Comparison of ENCODE assay signal across 8 cellular contexts in the genomic region with DNA sequence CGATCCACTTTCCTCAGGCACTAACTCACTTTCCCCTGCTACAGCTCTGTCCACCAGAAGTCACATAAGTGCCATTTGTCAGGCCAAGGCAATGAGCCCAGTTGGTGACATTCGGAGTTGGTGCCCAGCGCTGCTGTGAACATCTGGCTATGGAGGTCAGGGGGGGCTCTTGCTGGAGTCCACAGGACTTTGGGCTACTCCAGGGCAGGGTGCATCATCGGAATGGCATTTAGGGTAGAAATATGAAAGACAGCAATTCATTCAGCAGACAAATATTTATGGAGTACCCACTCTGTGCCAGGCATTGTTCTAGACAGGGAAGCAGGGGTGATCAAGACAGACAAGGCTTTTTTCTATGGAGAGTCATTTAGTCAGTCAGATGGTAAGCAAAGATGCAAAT. TPM values are rescaled to one million over a fixed set of nuclear protein-coding genes. Genes with fewer than 3 reads are reported as not detected.
DNase-seq lines count a peak whose midpoint lies in the region; ATAC-seq and TF ChIP-seq lines count a peak whose summit lies in the region.

No MANE protein-coding gene starts in this region.

- H3K79me2 ChIP-seq in trophoblast cell (ENCODE audit: control insufficient read depth, insufficient read depth, low read length, poor library complexity): peaks cover 15% of the 10 kb centered on the region

- TF ChIP-seq CTCF in foreskin keratinocyte (conservative IDR thresholded peaks at IDR 0.05): no peak

- H3K27me3 ChIP-seq in foreskin keratinocyte (no peaks in the 10 kb centered on the region), trophoblast cell (ENCODE audit: insufficient read depth, low read length) (no peaks in the 10 kb centered on the region)

- no peak overlapping the region for H4K12ac ChIP-seq in trophoblast cell (ENCODE audit: low read depth, low read length)

- no peaks in the 10 kb centered on the region for H3K36me3 ChIP-seq in trophoblast cell (ENCODE audit: control insufficient read depth in 1 of 2, insufficient read depth in 2 of 2, low read length in 2 of 2)

- no peak overlapping the region for H3K14ac ChIP-seq in trophoblast cell (ENCODE audit: low read length)

- H4K8ac ChIP-seq in trophoblast cell (ENCODE audit: low read depth, low read length): no peak overlapping the region

- no peak overlapping the region for H2BK120ac ChIP-seq in trophoblast cell (ENCODE audit: insufficient read depth, low read length, poor library complexity)

- ATAC-seq in foreskin keratinocyte (peak; percentile 44), GM21447 (IDR thresholded peaks at IDR 0.05; ENCODE audit: unreplicated experiment) (no peak)

- no peak overlapping the region for H3K18ac ChIP-seq in trophoblast cell (ENCODE audit: low read length)

- H2BK12ac ChIP-seq in trophoblast cell (ENCODE audit: low read length): no peak overlapping the region

- WGBS in trophoblast cell (ENCODE audit: extremely low coverage, insufficient coverage, insufficient read length): no CpG with 5 or more reads among the region's 4 CpGs

- no peak for TF ChIP-seq POLR2A in erythroblast (IDR thresholded peaks at IDR 0.05; ENCODE audit: low read length)

- peak overlapping the region; percentile 64 for H3K4me2 ChIP-seq in trophoblast cell (ENCODE audit: low read length)

- H2BK5ac ChIP-seq in trophoblast cell (ENCODE audit: low read depth, low read length, poor library complexity): no peak overlapping the region

- H3K4ac ChIP-seq in trophoblast cell (ENCODE audit: low read depth, low read length): no peak overlapping the region

- no peak overlapping the region for H3K27ac ChIP-seq in foreskin keratinocyte
- no peak overlapping the region for H3K27ac ChIP-seq in trophoblast cell (ENCODE audit: low read depth, low read length)

- H3K4me3 ChIP-seq in trophoblast cell (ENCODE audit: low read depth, low read length): no peak overlapping the region

- DNase-seq in GM03348 (ENCODE audit: low spot score) (peak; percentile 70), SW 1271 (lab: John Stamatoyannopoulos, UW) (peak; percentile 22 to 61), foreskin keratinocyte (peak; percentile 37 to 75), trophoblast cell (no peak), NCI-H187 treated with DMSO at 0.1 percent for 48 hours (lab: John Stamatoyannopoulos, UW) (no peak), erythroblast (lab: John Stamatoyannopoulos, UW) (no peak), GM19238 (ENCODE audit: insufficient read length, low spot score) (no peak)

- H3K9me3 ChIP-seq in trophoblast cell (ENCODE audit: insufficient read depth, low read depth, low read length): no peaks in the 10 kb centered on the region

- no peak overlapping the region for H2AK5ac ChIP-seq in trophoblast cell (ENCODE audit: low read length)

- no peak overlapping the region for H3K23ac ChIP-seq in trophoblast cell (ENCODE audit: low read length)

- no peak overlapping the region for H3K9ac ChIP-seq in trophoblast cell (ENCODE audit: low read length)

- H3K4me1 ChIP-seq in foreskin keratinocyte (peaks cover 34% of the 10 kb centered on the region), trophoblast cell (ENCODE audit: control insufficient read depth in 1 of 2, insufficient read depth in 2 of 2, low read length in 2 of 2) (peaks cover 4% of the 10 kb centered on the region in 2 experiments)

- no peak overlapping the region for H2AFZ ChIP-seq in trophoblast cell (ENCODE audit: insufficient read depth, low read length, poor library complexity)

- no peak overlapping the region for H4K91ac ChIP-seq in trophoblast cell (ENCODE audit: low read depth, low read length)

- H3K79me1 ChIP-seq in trophoblast cell (ENCODE audit: low read length): peaks cover 7% of the 10 kb centered on the region

RNA-seq across cellular contexts. Expression of gene PPP1CC, which starts 1.5 kb away (rescaled TPM):
- total RNA-seq in foreskin keratinocyte: 118 and 143 TPM in 2 replicates
- 76.2 and 107 TPM in 2 replicates for polyA plus RNA-seq in foreskin keratinocyte
- polyA plus RNA-seq in trophoblast cell (2013): 119 and 124 TPM in 2 replicates

RNA-seq across cellular contexts. Expression of gene HVCN1, which starts 55.3 kb away (rescaled TPM):
- 2.3 and 2.6 TPM in 2 replicates for total RNA-seq in foreskin keratinocyte
- 1.8 and 2.4 TPM in 2 replicates for polyA plus RNA-seq in foreskin keratinocyte
- 0.99 and 1.2 TPM in 2 replicates for polyA plus RNA-seq in trophoblast cell (2013)

Comparison
In these comparisons a context has a peak if more than half of its experiments do, and no peak if none do; other contexts are left out.
1. DNase-seq: peak in GM03348 (single experiment), SW 1271 (2 of 2) and foreskin keratinocyte (2 of 2); none in trophoblast cell (0 of 2), NCI-H187 treated with DMSO at 0.1 percent for 48 hours (single experiment), erythroblast (0 of 2) and GM19238 (single experiment).